ENCODE assay signal across 22 cellular contexts in the genomic region with DNA sequence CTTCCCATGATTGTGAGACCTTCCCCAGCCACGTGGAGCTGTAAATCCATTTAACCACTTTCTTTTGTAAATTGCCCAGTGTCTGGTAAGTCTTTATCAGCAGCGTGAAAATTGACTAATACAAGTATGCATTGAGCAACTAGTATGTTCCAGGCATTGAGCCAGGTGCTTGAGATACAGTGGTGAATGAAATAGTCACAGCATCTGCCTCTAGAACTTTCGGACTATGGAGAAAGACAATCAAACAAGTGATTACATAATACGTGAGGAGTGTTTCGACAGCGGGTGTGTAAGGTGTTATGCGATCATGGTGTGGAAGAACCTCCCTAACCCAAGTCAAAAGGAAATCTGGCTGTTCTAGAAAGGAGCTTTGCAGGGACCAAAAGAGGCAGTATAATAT. TPM values are rescaled to one million over a fixed set of nuclear protein-coding genes. Genes with fewer than 3 reads are reported as not detected.
DNase-seq lines count a peak whose midpoint lies in the region; ATAC-seq, FAIRE-seq and TF ChIP-seq lines count a peak whose summit lies in the region.
"Had no signal": no experiment of that assay in that cellular context is flagged by ENCODE, and none has a peak within 500 bp of the region (broad histone marks: within the 10 kb centered on the region; RNA-seq: fewer than 3 reads in every experiment).

No MANE protein-coding gene starts in this region.

- H4K20me1 ChIP-seq in K562 (replicated peaks; ENCODE audit: control insufficient read depth, insufficient read depth, low read length), result no peaks in the 10 kb centered on the region; the same call in 1 of the 2 replicates
- no peaks in the 10 kb centered on the region for H4K20me1 ChIP-seq in osteoblast (ENCODE audit: insufficient read depth, low read length)
- H4K20me1 ChIP-seq: BLaER1 treated with 17β-estradiol and CSF1 and Interleukin-3, amounts not matched to agents 10 nM and 100 nM had no signal

- H3K36me3 ChIP-seq in K562 (ENCODE audit: control insufficient read depth, insufficient read depth, low read length) (no peaks in the 10 kb centered on the region), left lung (no peaks in the 10 kb centered on the region), osteoblast (ENCODE audit: insufficient read depth, low read length) (no peaks in the 10 kb centered on the region)
- H3K36me3 ChIP-seq: BLaER1 treated with 17β-estradiol and CSF1 and Interleukin-3, amounts not matched to agents 10 nM and 100 nM; left ventricle myocardium inferior; tibial artery had no signal

- TF ChIP-seq EP300 in K562 (IDR thresholded peaks at IDR 0.05; ENCODE audit: low read length), result no peak

- 0 out of 2 replicates have a peak, but pooled peaks cover 2% of the 10 kb centered on the region for H3K9me3 ChIP-seq in K562 (replicated peaks; ENCODE audit: control insufficient read depth, insufficient read depth, low read depth, low read length)
- H3K9me3 ChIP-seq in left lung, result no peaks in the 10 kb centered on the region
- no peaks in the 10 kb centered on the region for H3K9me3 ChIP-seq in osteoblast (ENCODE audit: low read depth, low read length)
- H3K9me3 ChIP-seq: left ventricle myocardium inferior, tibial artery had no signal

- peaks cover 3 to 8% of the 10 kb centered on the region in 2 experiments; a peak in 3 of 5 replicates for H3K27me3 ChIP-seq in K562 (ENCODE audit: control insufficient read depth in 2 of 2, insufficient read depth in 2 of 2, low read length in 2 of 2)
- no peaks in the 10 kb centered on the region for H3K27me3 ChIP-seq in left lung
- H3K27me3 ChIP-seq in osteoblast (ENCODE audit: insufficient read depth, low read length), result peaks cover 8% of the 10 kb centered on the region
- H3K27me3 ChIP-seq: BLaER1 treated with 17β-estradiol and CSF1 and Interleukin-3, amounts not matched to agents 10 nM and 100 nM; tibial artery had no signal

- no peak for TF ChIP-seq POLR2A in K562 (conservative IDR thresholded peaks at IDR 0.05)

- no peaks in the 10 kb centered on the region; a peak in 3 of 5 replicates for H3K4me1 ChIP-seq in K562 (replicated peaks in 1 of 2; ENCODE audit: control insufficient read depth in 2 of 2, insufficient read depth in 2 of 2, low read length in 2 of 2)
- H3K4me1 ChIP-seq in left lung, result peaks cover 0 to 4% of the 10 kb centered on the region in 2 donors
- no peaks in the 10 kb centered on the region for H3K4me1 ChIP-seq in osteoblast (ENCODE audit: insufficient read depth, low read length)
- H3K4me1 ChIP-seq: left ventricle myocardium inferior, tibial artery had no signal

- no TSS peak for BruUV-seq in K562 (replicated peaks; lab: Mats Ljungman, UMichigan)

- TF ChIP-seq CTCF in K562 (IDR thresholded peaks at IDR 0.05 in 2 of 3, conservative IDR thresholded peaks at IDR 0.05 in 1 of 3; ENCODE audit: insufficient read depth in 2 of 3, low read depth in 1 of 3, low read length in 3 of 3) (no peak), left lung (IDR thresholded peaks at IDR 0.05) (no peak), osteoblast (IDR thresholded peaks at IDR 0.05; ENCODE audit: extremely low read depth, low read depth, low read length) (no peak)

- TF ChIP-seq RAD21 in K562 (CRISPR knock-in tag; conservative IDR thresholded peaks at IDR 0.05 in 1 of 2, IDR thresholded peaks at IDR 0.05 in 1 of 2), result no peak

- no peaks in the 10 kb centered on the region for H3K79me2 ChIP-seq in K562 (ENCODE audit: control insufficient read depth, insufficient read depth, low read length)
- H3K79me2 ChIP-seq in osteoblast (ENCODE audit: insufficient read depth, low read length), result no peaks in the 10 kb centered on the region

- POLR2A ChIA-PET in K562 (lab: Yijun Ruan, JAX), result interaction anchor here (3.1 kb wide), 1 partner anchor 13 kb away, joined by 9 read pairs; no protein-coding TSS in a partner anchor

- intact Hi-C loops in K562 (cut with micrococcal nuclease) (no loop called here), left lung (cut with DNase I) (no loop called here)

- no peaks in the 10 kb centered on the region for H3K9me1 ChIP-seq in K562 (ENCODE audit: control insufficient read depth, insufficient read depth, low read length)

- DNase-seq in EH (ENCODE audit: low read depth) (peak; percentile 27), LHCN-M2 (ENCODE audit: low read depth) (peak; percentile 62), K562 (ENCODE audit: extremely low read depth in 1 of 4, low spot score in 3 of 4) (no peak), left lung (no peak), osteoblast (ENCODE audit: insufficient read length, low spot score, missing footprints) (no peak), NCI-H146 treated with DMSO at 0.1 percent for 48 hours (lab: John Stamatoyannopoulos, UW; ENCODE audit: unreplicated experiment) (no peak)
- DNase-seq: activated CD4-positive, alpha-beta memory T cell treated with anti-CD3 and anti-CD28 coated beads for 36 hours; activated effector memory CD4-positive, alpha-beta T cell treated with anti-CD3 and anti-CD28 coated beads, Interleukin-2, amount 50 U/mL, for 16 hours; caudate nucleus; DMS79 treated with DMSO at 0.1 percent for 48 hours; hippocampal formation; left ventricle myocardium inferior; natural killer cell; NCI-H1930; NCI-H748 treated with DMSO at 0.1 percent for 48 hours; retina; SHP77; stimulated activated CD4-positive, alpha-beta T cell treated with anti-CD3 and anti-CD28 coated beads, Interleukin-4, amount 100 ng/mL, for 1 hour; tibial artery had no signal

- CTCF ChIA-PET in K562 (lab: Yijun Ruan, JAX; ENCODE audit: low intra/inter-chr PET ratio), result no interaction called here

- FAIRE-seq in K562 (lab: Jason Lieb, UNC), result no peak

- H3K9ac ChIP-seq in K562 (ENCODE audit: insufficient read depth in 1 of 2, low read depth in 2 of 2, low read length in 2 of 2), result no peak overlapping the region
- H3K9ac ChIP-seq: BLaER1 treated with 17β-estradiol and CSF1 and Interleukin-3, amounts not matched to agents 10 nM and 100 nM had no signal

- H3K4me3 ChIP-seq in K562 (no peak overlapping the region), left lung (no peak overlapping the region), osteoblast (ENCODE audit: insufficient read depth, low read length) (no peak overlapping the region)
- H3K4me3 ChIP-seq: BLaER1 treated with 17β-estradiol and CSF1 and Interleukin-3, amounts not matched to agents 10 nM and 100 nM; left ventricle myocardium inferior; tibial artery had no signal

- ATAC-seq in K562 (0 out of 3 replicates have a peak, but pooled peaks have one; percentile 25), left lung (peak; percentile 18), HG03025 (IDR thresholded peaks at IDR 0.05; ENCODE audit: low FRiP score, unreplicated experiment) (no peak), GM21825 (IDR thresholded peaks at IDR 0.05; ENCODE audit: unreplicated experiment) (no peak)
- ATAC-seq: natural killer cell had no signal

- in situ Hi-C loops in K562 (cut with MboI), result no loop called here

- H2AFZ ChIP-seq in K562 (ENCODE audit: low read depth, low read length) (no peak overlapping the region), osteoblast (ENCODE audit: low read length) (no peak overlapping the region)

- H3K27ac ChIP-seq in K562 (ENCODE audit: extremely low read depth, low read depth, low read length) (no peak overlapping the region), left lung (no peak overlapping the region), osteoblast (ENCODE audit: low read depth, low read length) (no peak overlapping the region)
- H3K27ac ChIP-seq: BLaER1 treated with 17β-estradiol and CSF1 and Interleukin-3, amounts not matched to agents 10 nM and 100 nM; left ventricle myocardium inferior; tibial artery had no signal

- no peak overlapping the region for H3K4me2 ChIP-seq in K562 (ENCODE audit: insufficient read depth, low read length)
- no peak overlapping the region for H3K4me2 ChIP-seq in osteoblast (ENCODE audit: insufficient read depth, low read length)
- H3K4me2 ChIP-seq: BLaER1 treated with 17β-estradiol and CSF1 and Interleukin-3, amounts not matched to agents 10 nM and 100 nM had no signal

- 56% methylated on average over 7 of the region's 7 CpGs for WGBS in K562 (ENCODE audit: insufficient coverage, low coverage, missing lambda C conversion rate)

RNA-seq across cellular contexts. Expression of gene NUP205, which starts 21.6 kb away (rescaled TPM):
- total RNA-seq in LHCN-M2 (2014; rRNA removed) (106 and 116 TPM in 2 replicates), K562 (2014; rRNA removed) (158 and 190 TPM in 2 replicates), K562 (2014; rRNA removed; fragmentation: Illumina TruSeq; extraction: Trizol) (234 and 257 TPM in 2 replicates), K562 (2015; rRNA removed; fragmentation: Illumina TruSeq; extraction: Trizol) (224 and 249 TPM in 2 replicates), K562 (2021) (221 and 223 TPM in 2 replicates), left lung (10 to 100 TPM; 42.7 to 56.3 TPM), osteoblast (29.5 and 33.7 TPM in 2 replicates)
- polyA plus RNA-seq in LHCN-M2 (2012), result 27.7 TPM
- 153 and 257 TPM in 2 replicates for total RNA-seq in K562 (2011; cell fraction: chromatin; rRNA removed; ENCODE audit: low replicate concordance)
- 115 and 121 TPM in 2 replicates for total RNA-seq in K562 (2011; cell fraction: nucleolus; rRNA removed)
- 137 and 140 TPM in 2 replicates for total RNA-seq in K562 (2011; cell fraction: nucleoplasm; rRNA removed)
- polyA plus RNA-seq in K562 (2011; rRNA removed) (246 and 282 TPM in 2 replicates), K562 (2014; fragmentation: Illumina TruSeq; extraction: Trizol) (177 and 193 TPM in 2 replicates), K562 (2014; fragmentation: Nextera tagmentation; extraction: Ambion mirVana) (100 to 1,000 TPM; 101 to 182 TPM), K562 (2014; rRNA removed) (167 and 174 TPM in 2 replicates)
- polyA plus RNA-seq in K562 (2011; cell fraction: cytosol; rRNA removed), result 165 and 255 TPM in 2 replicates
- polyA plus RNA-seq in K562 (2011; cell fraction: nucleus; rRNA removed), result 241 and 274 TPM in 2 replicates
- 96.9 and 118 TPM in 2 replicates for polyA plus RNA-seq in K562 (2012)
- 496 and 535 TPM in 2 replicates for polyA minus RNA-seq in K562 (2011; rRNA and poly(A)+ RNA removed)
- polyA minus RNA-seq in K562 (2011; cell fraction: cytosol; rRNA and poly(A)+ RNA removed), result 181 and 200 TPM in 2 replicates
- 130 and 268 TPM in 2 replicates for polyA minus RNA-seq in K562 (2011; cell fraction: nucleus; rRNA and poly(A)+ RNA removed)

RNA-seq across cellular contexts. Expression of gene CNOT4, which starts 26.3 kb away (rescaled TPM):
- total RNA-seq in LHCN-M2 (2014; rRNA removed) (11.3 and 15.7 TPM in 2 replicates), K562 (2014; rRNA removed) (12.9 and 15.4 TPM in 2 replicates), K562 (2014; rRNA removed; fragmentation: Illumina TruSeq; extraction: Trizol) (14.6 and 16.2 TPM in 2 replicates), K562 (2015; rRNA removed; fragmentation: Illumina TruSeq; extraction: Trizol) (15.5 and 17.1 TPM in 2 replicates), K562 (2021) (21.1 and 21.6 TPM in 2 replicates), left lung (10 to 100 TPM; 21.6 to 21.8 TPM), osteoblast (13.4 and 14.1 TPM in 2 replicates)
- 10.1 TPM for polyA plus RNA-seq in LHCN-M2 (2012)
- total RNA-seq in K562 (2011; cell fraction: chromatin; rRNA removed; ENCODE audit: low replicate concordance), result 34.7 and 77.7 TPM in 2 replicates
- 11.2 and 14.3 TPM in 2 replicates for total RNA-seq in K562 (2011; cell fraction: nucleolus; rRNA removed)
- total RNA-seq in K562 (2011; cell fraction: nucleoplasm; rRNA removed), result 24.0 and 38.1 TPM in 2 replicates
- polyA plus RNA-seq in K562 (2011; rRNA removed) (15.4 and 21.5 TPM in 2 replicates), K562 (2014; fragmentation: Illumina TruSeq; extraction: Trizol) (16.7 and 19.8 TPM in 2 replicates), K562 (2014; fragmentation: Nextera tagmentation; extraction: Ambion mirVana) (10 to 100 TPM; 12.6 to 24.1 TPM), K562 (2014; rRNA removed) (8.6 and 10.0 TPM in 2 replicates)
- polyA plus RNA-seq in K562 (2011; cell fraction: cytosol; rRNA removed), result 9.1 and 15.4 TPM in 2 replicates
- polyA plus RNA-seq in K562 (2011; cell fraction: nucleus; rRNA removed), result 22.9 and 31.3 TPM in 2 replicates
- 12.5 and 13.2 TPM in 2 replicates for polyA plus RNA-seq in K562 (2012)
- polyA minus RNA-seq in K562 (2011; rRNA and poly(A)+ RNA removed), result 27.1 and 39.5 TPM in 2 replicates
- 12.0 and 15.1 TPM in 2 replicates for polyA minus RNA-seq in K562 (2011; cell fraction: cytosol; rRNA and poly(A)+ RNA removed)
- polyA minus RNA-seq in K562 (2011; cell fraction: nucleus; rRNA and poly(A)+ RNA removed), result 33.5 and 57.2 TPM in 2 replicates

Comparison
In these comparisons a context has a peak if more than half of its experiments do, and no peak if none do; other contexts are left out.
1. DNase-seq: peak in EH (single experiment) and LHCN-M2 (single experiment); none in K562 (0 of 4), left lung (0 of 2), osteoblast (single experiment) and NCI-H146 treated with DMSO at 0.1 percent for 48 hours (single experiment).
2. ATAC-seq: peak in K562 (single experiment) and left lung (single experiment); none in HG03025 (single experiment) and GM21825 (single experiment).